In the genomic region with DNA sequence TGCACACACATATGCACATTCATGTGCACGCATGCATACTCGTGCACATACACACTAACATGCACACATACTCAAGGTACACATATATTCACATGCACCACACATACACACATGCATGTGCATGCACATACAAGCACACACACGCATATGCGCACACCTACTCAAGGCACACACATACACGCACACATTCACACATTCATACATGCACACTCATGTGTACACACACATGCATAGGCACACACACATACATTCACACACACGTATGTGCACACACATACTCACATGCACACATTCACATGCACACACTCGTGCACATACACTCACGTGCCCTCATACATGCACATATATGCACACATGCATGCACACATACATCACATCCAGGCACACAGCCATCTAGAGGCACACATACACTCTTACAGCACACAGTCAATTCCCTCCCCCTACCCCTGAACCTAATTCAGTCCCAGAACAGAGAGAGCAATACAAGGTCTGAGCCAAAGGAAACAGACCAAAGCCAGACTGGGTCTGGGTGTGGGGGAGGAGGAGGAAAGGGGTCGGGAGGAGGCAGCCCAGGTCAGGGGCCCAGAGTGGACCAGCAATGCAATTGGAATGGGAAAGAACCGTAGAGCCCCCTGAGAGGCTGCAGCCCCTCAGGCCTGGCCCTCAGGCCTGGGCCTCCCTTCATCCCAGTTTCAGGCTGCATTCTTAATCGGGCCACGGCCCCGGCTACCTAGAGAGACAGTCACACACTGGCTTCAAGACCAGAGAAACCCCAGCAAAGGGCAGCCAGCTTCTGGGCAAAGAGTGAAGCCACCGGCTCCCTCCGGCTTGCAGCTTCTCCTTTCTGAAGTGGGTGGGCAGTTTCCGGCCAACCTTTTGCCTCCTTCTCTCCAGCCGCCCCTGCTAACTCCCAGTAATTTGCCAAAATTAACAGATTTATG, we compare ENCODE assay signal across 2 cellular contexts.
TF ChIP-seq lines count a peak whose summit lies in the region.

No MANE protein-coding gene starts in this region.

TF ChIP-seq in GM23338, 12 proteins besides CTCF, POLR2A, EP300 and RAD21 (continues in another document):
- TF ChIP-seq ZNF462 (CRISPR knock-in tag; IDR thresholded peaks at IDR 0.05) (no peak), EZH2phosphoT487 (IDR thresholded peaks at IDR 0.05; ENCODE audit: unreplicated experiment) (no peak), EZH2 (IDR thresholded peaks at IDR 0.05; ENCODE audit: low read depth, unreplicated experiment) (no peak), NANOG (IDR thresholded peaks at IDR 0.05; ENCODE audit: borderline replicate concordance) (no peak), POLR2AphosphoS5 (IDR thresholded peaks at IDR 0.05; ENCODE audit: low read depth) (no peak), CREB1 (CRISPR knock-in tag; IDR thresholded peaks at IDR 0.05; ENCODE audit: low read depth) (no peak), STAT1 (IDR thresholded peaks at IDR 0.05; ENCODE audit: unreplicated experiment) (no peak), ZNF331 (CRISPR knock-in tag; IDR thresholded peaks at IDR 0.05; ENCODE audit: low read depth) (no peak), JUNB (IDR thresholded peaks at IDR 0.05; ENCODE audit: unreplicated experiment) (no peak)
- TF ChIP-seq, protein P1, sequence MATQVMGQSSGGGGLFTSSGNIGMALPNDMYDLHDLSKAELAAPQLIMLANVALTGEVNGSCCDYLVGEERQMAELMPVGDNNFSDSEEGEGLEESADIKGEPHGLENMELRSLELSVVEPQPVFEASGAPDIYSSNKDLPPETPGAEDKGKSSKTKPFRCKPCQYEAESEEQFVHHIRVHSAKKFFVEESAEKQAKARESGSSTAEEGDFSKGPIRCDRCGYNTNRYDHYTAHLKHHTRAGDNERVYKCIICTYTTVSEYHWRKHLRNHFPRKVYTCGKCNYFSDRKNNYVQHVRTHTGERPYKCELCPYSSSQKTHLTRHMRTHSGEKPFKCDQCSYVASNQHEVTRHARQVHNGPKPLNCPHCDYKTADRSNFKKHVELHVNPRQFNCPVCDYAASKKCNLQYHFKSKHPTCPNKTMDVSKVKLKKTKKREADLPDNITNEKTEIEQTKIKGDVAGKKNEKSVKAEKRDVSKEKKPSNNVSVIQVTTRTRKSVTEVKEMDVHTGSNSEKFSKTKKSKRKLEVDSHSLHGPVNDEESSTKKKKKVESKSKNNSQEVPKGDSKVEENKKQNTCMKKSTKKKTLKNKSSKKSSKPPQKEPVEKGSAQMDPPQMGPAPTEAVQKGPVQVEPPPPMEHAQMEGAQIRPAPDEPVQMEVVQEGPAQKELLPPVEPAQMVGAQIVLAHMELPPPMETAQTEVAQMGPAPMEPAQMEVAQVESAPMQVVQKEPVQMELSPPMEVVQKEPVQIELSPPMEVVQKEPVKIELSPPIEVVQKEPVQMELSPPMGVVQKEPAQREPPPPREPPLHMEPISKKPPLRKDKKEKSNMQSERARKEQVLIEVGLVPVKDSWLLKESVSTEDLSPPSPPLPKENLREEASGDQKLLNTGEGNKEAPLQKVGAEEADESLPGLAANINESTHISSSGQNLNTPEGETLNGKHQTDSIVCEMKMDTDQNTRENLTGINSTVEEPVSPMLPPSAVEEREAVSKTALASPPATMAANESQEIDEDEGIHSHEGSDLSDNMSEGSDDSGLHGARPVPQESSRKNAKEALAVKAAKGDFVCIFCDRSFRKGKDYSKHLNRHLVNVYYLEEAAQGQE (IDR thresholded peaks at IDR 0.05; ENCODE audit: unreplicated experiment), result no peak

TF ChIP-seq in WTC11, 78 proteins besides CTCF, POLR2A, EP300 and RAD21 (continued from another document):
- TF ChIP-seq, protein P2, sequence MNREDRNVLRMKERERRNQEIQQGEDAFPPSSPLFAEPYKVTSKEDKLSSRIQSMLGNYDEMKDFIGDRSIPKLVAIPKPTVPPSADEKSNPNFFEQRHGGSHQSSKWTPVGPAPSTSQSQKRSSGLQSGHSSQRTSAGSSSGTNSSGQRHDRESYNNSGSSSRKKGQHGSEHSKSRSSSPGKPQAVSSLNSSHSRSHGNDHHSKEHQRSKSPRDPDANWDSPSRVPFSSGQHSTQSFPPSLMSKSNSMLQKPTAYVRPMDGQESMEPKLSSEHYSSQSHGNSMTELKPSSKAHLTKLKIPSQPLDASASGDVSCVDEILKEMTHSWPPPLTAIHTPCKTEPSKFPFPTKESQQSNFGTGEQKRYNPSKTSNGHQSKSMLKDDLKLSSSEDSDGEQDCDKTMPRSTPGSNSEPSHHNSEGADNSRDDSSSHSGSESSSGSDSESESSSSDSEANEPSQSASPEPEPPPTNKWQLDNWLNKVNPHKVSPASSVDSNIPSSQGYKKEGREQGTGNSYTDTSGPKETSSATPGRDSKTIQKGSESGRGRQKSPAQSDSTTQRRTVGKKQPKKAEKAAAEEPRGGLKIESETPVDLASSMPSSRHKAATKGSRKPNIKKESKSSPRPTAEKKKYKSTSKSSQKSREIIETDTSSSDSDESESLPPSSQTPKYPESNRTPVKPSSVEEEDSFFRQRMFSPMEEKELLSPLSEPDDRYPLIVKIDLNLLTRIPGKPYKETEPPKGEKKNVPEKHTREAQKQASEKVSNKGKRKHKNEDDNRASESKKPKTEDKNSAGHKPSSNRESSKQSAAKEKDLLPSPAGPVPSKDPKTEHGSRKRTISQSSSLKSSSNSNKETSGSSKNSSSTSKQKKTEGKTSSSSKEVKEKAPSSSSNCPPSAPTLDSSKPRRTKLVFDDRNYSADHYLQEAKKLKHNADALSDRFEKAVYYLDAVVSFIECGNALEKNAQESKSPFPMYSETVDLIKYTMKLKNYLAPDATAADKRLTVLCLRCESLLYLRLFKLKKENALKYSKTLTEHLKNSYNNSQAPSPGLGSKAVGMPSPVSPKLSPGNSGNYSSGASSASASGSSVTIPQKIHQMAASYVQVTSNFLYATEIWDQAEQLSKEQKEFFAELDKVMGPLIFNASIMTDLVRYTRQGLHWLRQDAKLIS (CRISPR knock-in tag; IDR thresholded peaks at IDR 0.05; ENCODE audit: borderline replicate concordance), result no peak
- TF ChIP-seq ZNF423 (CRISPR knock-in tag; IDR thresholded peaks at IDR 0.05) (no peak), NFATC4 (CRISPR knock-in tag; IDR thresholded peaks at IDR 0.05) (no peak), FOXP4 (CRISPR knock-in tag; IDR thresholded peaks at IDR 0.05) (0 out of 2 replicates have a peak, but pooled peaks have one; percentile 35), ZBTB21 (CRISPR knock-in tag; IDR thresholded peaks at IDR 0.05; ENCODE audit: borderline replicate concordance) (0 out of 2 replicates have a peak, but pooled peaks have one; percentile 44)
TF ChIP-seq in WTC11: peak in this region for 3.
